In genomic region chr1:232274999-232275706, GRCh38 we compare ENCODE assay signal across 21 cellular contexts.
"Had no signal": no experiment of that assay in that cellular context is flagged by ENCODE, and none has a peak within 500 bp of the region (broad histone marks: within the 10 kb centered on the region; RNA-seq: fewer than 3 reads in every experiment).

No MANE protein-coding gene starts in this region.

- H3K27me3 ChIP-seq: suprapubic skin, transverse colon, upper lobe of right lung, uterus had no signal

- H3K36me3 ChIP-seq: lower lobe of right lung, prostate gland, suprapubic skin, transverse colon, upper lobe of right lung, uterus had no signal

- DNase-seq: effector CD4-positive, alpha-beta T cell; hippocampal formation; left cardiac atrium; left ventricle myocardium superior; lower lobe of right lung; naive B cell; nucleus accumbens; right cardiac atrium; stimulated activated CD4-positive, alpha-beta T cell treated with anti-CD3 and anti-CD28 coated beads, Interleukin-15, amount 100 ng/mL, for 24 hours; stimulated activated CD4-positive, alpha-beta T cell treated with anti-CD3 and anti-CD28 coated beads, Interleukin-2, amount 100 ng/mL, for 48 hours; stimulated activated naive B cell treated with anti-CD40 and anti-IgM and Interleukin-4, amounts not matched to agents 10 μg/mL and 1 μg/mL and 100 μg/mL, for 72 hours; stimulated activated naive CD8-positive, alpha-beta T cell treated with anti-CD3 and anti-CD28 coated beads, Interleukin-15, amount 100 ng/mL, for 72 hours; transverse colon; upper lobe of right lung; uterus had no signal

- H3K9me3 ChIP-seq: lower lobe of right lung, prostate gland, suprapubic skin, transverse colon, upper lobe of right lung, uterus had no signal

- H3K4me3 ChIP-seq: coronary artery, lower lobe of right lung, prostate gland, skin epidermis, suprapubic skin, transverse colon, upper lobe of right lung, uterus had no signal

- H3K4me1 ChIP-seq: lower lobe of right lung, prostate gland, upper lobe of right lung, uterus had no signal

- H3K27ac ChIP-seq: coronary artery, lower lobe of right lung, prostate gland, suprapubic skin, transverse colon, upper lobe of right lung, uterus had no signal

- FAIRE-seq: frontal cortex, islet of Langerhans had no signal
